8 cellular contexts compared by ENCODE assay signal in the genomic region with DNA sequence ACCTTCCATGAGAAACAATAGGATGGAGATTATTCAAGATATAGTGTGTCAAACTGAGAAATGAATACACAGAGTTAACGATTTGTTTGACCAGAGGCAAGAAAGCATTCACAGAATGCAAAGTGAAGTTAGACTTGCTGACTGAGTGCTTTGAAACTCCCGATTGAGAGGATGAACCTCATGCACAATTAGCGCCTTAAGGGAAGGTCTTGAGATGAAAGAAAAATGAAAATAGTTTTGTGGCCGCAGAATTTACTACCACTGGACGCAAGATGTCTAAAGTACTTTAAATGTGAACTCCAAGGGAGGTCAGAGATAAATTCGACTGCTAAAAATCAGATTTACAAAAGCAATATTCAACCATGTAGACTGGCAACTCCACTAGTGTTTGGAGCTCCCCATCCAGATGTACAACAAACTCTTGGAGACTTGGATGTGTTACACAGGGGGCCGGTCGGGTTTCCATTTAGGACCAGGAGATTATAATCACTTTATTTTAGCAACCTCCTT. TPM values are rescaled to one million over a fixed set of nuclear protein-coding genes. Genes with fewer than 3 reads are reported as not detected.
A peak's percentile ranks its signal among the peaks of the same experiment; 100 is the strongest.
DNase-seq lines count a peak whose midpoint lies in the region; ATAC-seq and TF ChIP-seq lines count a peak whose summit lies in the region.

No MANE protein-coding gene starts in this region.

- H3K4me3 ChIP-seq in iPS-18a (ENCODE audit: low read length) (peak overlapping the region; percentile 56), subcutaneous abdominal adipose tissue (ENCODE audit: low read depth in 1 of 5, low read length in 5 of 5) (peak overlapping the region; percentile 66 to 96 (median 82))

- H3K9me3 ChIP-seq in iPS-18a (ENCODE audit: control insufficient read depth, low read depth, low read length) (no peaks in the 10 kb centered on the region), subcutaneous abdominal adipose tissue (ENCODE audit: control insufficient read depth in 5 of 5, low read length in 5 of 5) (no peaks in the 10 kb centered on the region)

- H3K4me3 Mint-ChIP-seq in activated CD8-positive, alpha-beta T cell treated with anti-CD3 and anti-CD28 coated beads for 36 hours, result peak overlapping the region; percentile 95

- no peaks in the 10 kb centered on the region for H3K9me3 Mint-ChIP-seq in activated CD8-positive, alpha-beta T cell treated with anti-CD3 and anti-CD28 coated beads for 36 hours

- H3K4me1 ChIP-seq in iPS-18a (ENCODE audit: control insufficient read depth, low read depth, low read length) (peaks cover 4% of the 10 kb centered on the region), subcutaneous abdominal adipose tissue (ENCODE audit: control insufficient read depth in 5 of 5, insufficient read depth in 5 of 5, low read length in 5 of 5) (peaks cover 0 to 26% (median 20%) of the 10 kb centered on the region in 5 donors)

- intact Hi-C loops in activated CD8-positive, alpha-beta T cell treated with anti-CD3 and anti-CD28 coated beads for 36 hours (cut with micrococcal nuclease), result no loop called here

- peaks cover 16% of the 10 kb centered on the region for H3K36me3 ChIP-seq in iPS-18a (ENCODE audit: control insufficient read depth, low read depth, low read length)
- H3K36me3 ChIP-seq in subcutaneous abdominal adipose tissue (ENCODE audit: control insufficient read depth in 5 of 5, insufficient read depth in 5 of 5, low read length in 5 of 5), result peaks cover 4 to 17% (median 10%) of the 10 kb centered on the region in 5 donors

- no peak for ATAC-seq in activated CD8-positive, alpha-beta T cell treated with anti-CD3 and anti-CD28 coated beads for 36 hours
- ATAC-seq in HG03135 (IDR thresholded peaks at IDR 0.05; ENCODE audit: unreplicated experiment), result no peak

- DNase-seq in NCI-H748 (lab: John Stamatoyannopoulos, UW; ENCODE audit: unreplicated experiment), result peak; percentile 44
- DNase-seq in NCI-H748 treated with DMSO at 0.1 percent for 48 hours (lab: John Stamatoyannopoulos, UW), result no peak
- no peak for DNase-seq in activated CD8-positive, alpha-beta T cell treated with anti-CD3 and anti-CD28 coated beads for 36 hours
- DNase-seq in stimulated activated CD4-positive, alpha-beta T cell treated with anti-CD3 and anti-CD28 coated beads, Interleukin-4, amount 100 ng/mL, for 4 hours, result no peak
- DNase-seq in glomerular visceral epithelial cell (ENCODE audit: extremely low spot score), result no peak

- CTCF ChIA-PET in activated CD8-positive, alpha-beta T cell treated with anti-CD3 and anti-CD28 coated beads for 36 hours (lab: Charles Lee), result interaction anchor here (0.6 to 1.6 kb wide), 4 partner anchors 26 to 47 kb away, joined by 3 to 6 read pairs (median 4); no protein-coding TSS in a partner anchor

- H3K9ac ChIP-seq in iPS-18a (ENCODE audit: low read length), result peak overlapping the region; percentile 40
- H3K9ac ChIP-seq in subcutaneous abdominal adipose tissue (ENCODE audit: low read length in 5 of 5), result peak overlapping the region; percentile 23 to 76 (median 64)

- peaks cover 19% of the 10 kb centered on the region for H3K36me3 Mint-ChIP-seq in activated CD8-positive, alpha-beta T cell treated with anti-CD3 and anti-CD28 coated beads for 36 hours (ENCODE audit: low read depth)

- H3K27me3 ChIP-seq in iPS-18a (ENCODE audit: control insufficient read depth, insufficient read depth, low read length) (peaks cover 4% of the 10 kb centered on the region), subcutaneous abdominal adipose tissue (ENCODE audit: control insufficient read depth in 5 of 5, insufficient read depth in 4 of 5, low read length in 5 of 5) (no peaks in the 10 kb centered on the region)

- H3K27me3 Mint-ChIP-seq in activated CD8-positive, alpha-beta T cell treated with anti-CD3 and anti-CD28 coated beads for 36 hours, result peaks cover 3% of the 10 kb centered on the region

- peak overlapping the region; percentile 99 for H3K27ac Mint-ChIP-seq in activated CD8-positive, alpha-beta T cell treated with anti-CD3 and anti-CD28 coated beads for 36 hours

- no peak for TF ChIP-seq CTCF in activated CD8-positive, alpha-beta T cell treated with anti-CD3 and anti-CD28 coated beads for 36 hours (IDR thresholded peaks at IDR 0.05)

- H3K27ac ChIP-seq in iPS-18a (ENCODE audit: low read length) (peak overlapping the region; percentile 3), subcutaneous abdominal adipose tissue (ENCODE audit: low read depth, low read length) (peak overlapping the region; percentile 74)

- peaks cover 38% of the 10 kb centered on the region for H3K4me1 Mint-ChIP-seq in activated CD8-positive, alpha-beta T cell treated with anti-CD3 and anti-CD28 coated beads for 36 hours (ENCODE audit: low read depth)

- POLR2A ChIA-PET in activated CD8-positive, alpha-beta T cell treated with anti-CD3 and anti-CD28 coated beads for 36 hours (lab: Charles Lee), result interaction anchor here (1.1 to 2.9 kb wide), 10 partner anchors 9 to 1699 kb away, joined by 3 to 23 read pairs (median 5); a partner anchor contains a TSS

RNA-seq across cellular contexts. Expression of a gene that starts 0.7 kb away (rescaled TPM):
- total RNA-seq in activated CD8-positive, alpha-beta T cell treated with anti-CD3 and anti-CD28 coated beads for 36 hours, result 10 to 100 TPM; 19.5 to 19.8 TPM

RNA-seq across cellular contexts. Expression of a gene that starts 21.6 kb away (rescaled TPM):
- 10 to 100 TPM; 18.5 to 21.0 TPM for total RNA-seq in activated CD8-positive, alpha-beta T cell treated with anti-CD3 and anti-CD28 coated beads for 36 hours

RNA-seq across cellular contexts. Expression of a gene that starts 33.2 kb away (rescaled TPM):
- 10 to 100 TPM; 65.0 to 70.5 TPM for total RNA-seq in activated CD8-positive, alpha-beta T cell treated with anti-CD3 and anti-CD28 coated beads for 36 hours
